15 cellular contexts compared by ENCODE assay signal in the genomic region with DNA sequence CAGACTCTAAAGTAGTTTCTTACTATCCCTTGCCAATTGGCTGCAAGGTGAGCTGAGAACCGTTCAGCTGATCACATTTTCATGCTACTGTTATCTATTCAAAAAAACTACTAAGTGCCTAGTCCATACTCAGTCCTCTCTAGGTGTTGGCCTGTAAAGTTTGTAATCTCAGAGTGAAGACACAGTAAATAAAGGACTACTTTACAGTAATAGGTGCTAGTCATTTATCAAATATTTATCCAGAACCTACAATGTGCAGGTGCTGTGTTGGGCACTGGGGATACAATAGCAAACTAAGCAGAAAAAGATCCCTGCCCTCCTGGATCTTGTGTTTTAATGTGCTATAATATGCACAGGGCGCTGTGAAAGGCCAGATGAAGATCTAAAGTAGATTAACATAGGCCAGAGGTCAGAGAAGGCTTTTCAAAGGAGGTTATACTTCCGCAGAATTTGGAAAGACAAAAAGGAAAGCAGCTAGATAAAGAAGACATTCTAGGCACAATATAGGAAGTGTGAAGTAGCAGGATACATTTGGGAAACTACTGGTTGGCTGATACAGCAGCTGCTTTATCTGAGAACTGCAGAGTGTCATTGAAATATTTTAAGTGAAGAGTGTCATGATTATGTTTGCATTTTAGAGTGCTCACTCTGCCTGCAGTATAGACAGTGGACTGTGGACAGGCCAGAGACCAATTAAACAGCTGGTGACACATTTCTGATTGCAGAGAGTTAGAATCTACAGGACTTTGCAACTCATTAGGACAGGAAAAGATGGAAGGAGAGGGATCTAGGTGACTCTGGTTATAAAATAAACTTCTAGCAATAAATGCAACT. TPM values are rescaled to one million over a fixed set of nuclear protein-coding genes. Genes with fewer than 3 reads are reported as not detected.
"Had no signal": no experiment of that assay in that cellular context is flagged by ENCODE, and none has a peak within 500 bp of the region (broad histone marks: within the 10 kb centered on the region; RNA-seq: fewer than 3 reads in every experiment).

No MANE protein-coding gene starts in this region.

- H3K4me1 ChIP-seq: thyroid gland had no signal

- H3K4me3 ChIP-seq: lung, thyroid gland had no signal

- ATAC-seq: activated CD8-positive, alpha-beta T cell treated with anti-CD3 and anti-CD28 coated beads, Interleukin-2, amount 10 ng/mL, durations not matched to agents 7 days and 5 days; stimulated activated effector memory CD8-positive, alpha-beta T cell treated with anti-CD3 and anti-CD28 coated beads, Interleukin-12 subunit alpha, Interleukin-12 subunit beta, amount 100 ng/mL, for 72 hours had no signal

- H3K9me3 ChIP-seq: thyroid gland had no signal

- H3K27me3 ChIP-seq: thyroid gland had no signal

- H3K36me3 ChIP-seq: thyroid gland had no signal

- H3K27ac ChIP-seq: thyroid gland had no signal

- DNase-seq: activated B cell treated with CpG ODN at 0.5 μM for 24 hours; activated CD4-positive, alpha-beta T cell treated with anti-CD3 and anti-CD28 coated beads for 48 hours; activated CD8-positive, alpha-beta memory T cell treated with anti-CD3 and anti-CD28 coated beads, Interleukin-2, amount 50 U/mL, for 4 hours; activated CD8-positive, alpha-beta T cell treated with anti-CD3 and anti-CD28 coated beads, Interleukin-2, amount 10 ng/mL, durations not matched to agents 7 days and 5 days; activated gamma-delta T cell treated with Interleukin-2 at 50 U/mL for 16 hours; activated T-cell treated with anti-CD3 and anti-CD28 coated beads, Interleukin-2, amount 50 U/mL, for 48 hours; amniotic stem cell; cortex of kidney; effector memory CD4-positive, alpha-beta T cell; foreskin melanocyte; posterior cingulate gyrus; retina; thyroid gland had no signal

RNA-seq across cellular contexts. Expression of a gene that starts 40.0 kb away (rescaled TPM):
- total RNA-seq: activated B cell treated with CpG ODN at 0.5 μM for 24 hours; activated CD8-positive, alpha-beta T cell treated with anti-CD3 and anti-CD28 coated beads, Interleukin-2, amount 10 ng/mL, durations not matched to agents 7 days and 5 days had no signal
